11 cellular contexts compared by ENCODE assay signal in the genomic region with DNA sequence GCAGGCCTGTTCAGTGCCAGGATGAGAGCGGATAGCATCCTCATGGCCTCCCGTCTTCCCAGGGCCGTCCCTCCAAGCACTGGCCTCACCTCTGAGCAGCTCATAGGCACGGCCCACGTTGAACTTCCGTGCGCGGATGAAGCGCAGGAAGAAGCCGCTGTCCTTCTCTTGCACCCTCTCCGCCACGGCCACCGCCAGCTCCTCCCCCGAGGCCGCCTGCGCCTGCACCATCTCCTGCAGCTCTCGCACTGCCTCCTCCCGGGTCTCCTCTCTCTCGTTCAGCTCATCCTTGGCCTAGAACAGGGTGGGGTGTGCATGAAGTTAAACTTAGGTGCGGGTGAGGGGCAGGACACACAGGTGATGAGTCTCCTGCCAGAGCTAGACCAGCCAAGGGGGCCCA. TPM values are rescaled to one million over a fixed set of nuclear protein-coding genes. Genes with fewer than 3 reads are reported as not detected.
"Had no signal": no experiment of that assay in that cellular context is flagged by ENCODE, and none has a peak within 500 bp of the region (broad histone marks: within the 10 kb centered on the region; RNA-seq: fewer than 3 reads in every experiment).

No MANE protein-coding gene starts in this region.

- H2AFZ ChIP-seq: GM23338 had no signal

- H3K9me3 ChIP-seq: HAP-1 had no signal

- ATAC-seq: GM23338, HCT116, HepG2 had no signal

- DNase-seq: H7, HFFc6, KBM-7 had no signal

- H3K4me2 ChIP-seq: GM23338 had no signal

- H3K4me3 ChIP-seq: GM23338, HAP-1 had no signal

- FAIRE-seq: HepG2 had no signal

- H3K4me1 ChIP-seq: HAP-1 had no signal

- H3K27ac ChIP-seq: HL-60 had no signal

- H3K36me3 ChIP-seq: HAP-1 had no signal

RNA-seq across cellular contexts. Expression of a gene that starts 4.3 kb away (rescaled TPM):
- total RNA-seq: GM23338, H4, H7, HepG2, HFFc6, HT1080 had no signal
- polyA plus RNA-seq: GM23338, IgD-negative memory B cell had no signal
